In the genomic region with DNA sequence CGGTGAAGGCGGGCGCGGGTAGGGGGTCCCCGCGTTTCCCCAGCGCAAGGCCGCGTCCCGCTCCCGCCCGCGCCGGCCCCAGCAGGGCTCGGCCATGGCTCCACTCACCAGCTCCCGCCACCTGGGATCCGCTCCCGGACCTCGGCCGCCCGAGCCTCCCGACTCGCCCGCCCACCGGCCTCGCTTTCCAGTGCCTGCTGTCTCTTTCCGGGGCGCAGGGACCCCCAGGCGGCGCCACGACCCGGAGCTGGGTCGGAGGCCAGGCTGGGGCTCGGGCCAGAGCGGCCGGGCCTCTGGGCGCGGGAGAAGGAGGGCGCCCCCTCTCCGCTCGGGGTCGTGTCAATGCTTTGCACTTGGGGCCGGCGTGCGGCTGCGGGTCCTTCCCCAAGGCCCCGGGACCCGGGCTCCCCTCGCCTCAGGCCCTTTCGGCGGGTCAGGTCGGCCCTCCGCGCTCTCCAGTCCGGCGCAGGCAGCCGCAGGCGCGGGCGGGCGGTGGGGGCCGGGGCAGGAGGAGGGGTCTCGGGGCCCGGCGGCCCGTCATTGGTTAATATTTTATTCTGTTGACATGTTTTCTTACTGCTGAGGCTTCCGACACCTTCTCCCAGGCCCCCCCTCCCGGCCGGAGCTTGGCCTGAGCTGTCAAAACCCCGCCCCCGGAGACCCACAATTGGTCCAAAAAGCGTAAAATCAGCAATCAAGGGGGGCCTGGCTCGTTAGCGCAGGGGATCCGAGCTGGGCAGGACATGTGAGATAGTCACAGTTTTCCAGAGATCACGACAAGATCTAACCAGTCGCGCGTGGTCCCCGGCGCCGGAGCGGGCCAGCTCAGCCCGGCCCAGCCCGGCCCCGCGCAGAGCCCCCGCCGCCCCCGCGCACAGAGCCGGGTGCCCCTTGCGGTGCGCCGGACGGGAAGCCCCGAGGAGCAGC, we compare ENCODE assay signal across 9 cellular contexts. TPM values are rescaled to one million over a fixed set of nuclear protein-coding genes. Genes with fewer than 3 reads are reported as not detected.
DNase-seq lines count a peak whose midpoint lies in the region; ATAC-seq and TF ChIP-seq lines count a peak whose summit lies in the region.
"Had no signal": no experiment of that assay in that cellular context is flagged by ENCODE, and none has a peak within 500 bp of the region (broad histone marks: within the 10 kb centered on the region; RNA-seq: fewer than 3 reads in every experiment).

A gene (plus strand): TSS at position 713 of the 927 bp plus-strand sequence. CDS start 334 bp downstream, outside the sequence.

- no peak for TF ChIP-seq EP300 in suprapubic skin (IDR thresholded peaks at IDR 0.05)

- ATAC-seq in right lobe of liver (peak; percentile 58 to 70 (median 63)), HG03139 (IDR thresholded peaks at IDR 0.05; ENCODE audit: unreplicated experiment) (no peak)

- no peak for TF ChIP-seq CTCF in choroid plexus epithelial cell (conservative IDR thresholded peaks at IDR 0.05; ENCODE audit: low read depth, low read length)
- TF ChIP-seq CTCF in right lobe of liver (IDR thresholded peaks at IDR 0.05): no peak
- TF ChIP-seq CTCF in suprapubic skin (IDR thresholded peaks at IDR 0.05): no peak

- H3K36me3 ChIP-seq in right lobe of liver (no peaks in the 10 kb centered on the region), suprapubic skin (no peaks in the 10 kb centered on the region)

- peaks cover 0 to 29% (median 2%) of the 10 kb centered on the region in 4 donors for H3K4me1 ChIP-seq in right lobe of liver
- H3K4me1 ChIP-seq in suprapubic skin: peaks cover 65% of the 10 kb centered on the region

- TF ChIP-seq POLR2A in right lobe of liver (IDR thresholded peaks at IDR 0.05) (peak; percentile 48), suprapubic skin (IDR thresholded peaks at IDR 0.05) (no peak)

- H3K27ac ChIP-seq in right lobe of liver (peak within 1 kb of the TSS; percentile 56 to 86 (median 69)), suprapubic skin (peak within 1 kb of the TSS; percentile 75)
- H3K27ac ChIP-seq: C4-2B had no signal

- intact Hi-C loops in right lobe of liver (cut with DNase I): loop anchor here in 1 of 2 donors (10.0 kb wide), 2 partner anchors 405 to 675 kb away; no protein-coding TSS in a partner anchor

- peak; percentile 30 for DNase-seq in DMS79 treated with DMSO at 0.1 percent for 48 hours (lab: John Stamatoyannopoulos, UW)
- DNase-seq in DMS79 (lab: John Stamatoyannopoulos, UW): no peak
- DNase-seq in OCI-M2 (lab: John Stamatoyannopoulos, UW; ENCODE audit: unreplicated experiment): peak; percentile 44
- DNase-seq in choroid plexus epithelial cell (ENCODE audit: low read depth): peak; percentile 91
- DNase-seq in right lobe of liver: peak; percentile 75 to 78 (median 77)
- no peak for DNase-seq in suprapubic skin (ENCODE audit: low spot score in 2 of 2)
- no peak for DNase-seq in DMS153 (lab: John Stamatoyannopoulos, UW)

- H3K9me3 ChIP-seq in right lobe of liver: no peaks in the 10 kb centered on the region
- H3K9me3 ChIP-seq in suprapubic skin: no peaks in the 10 kb centered on the region

- H3K27me3 ChIP-seq in right lobe of liver (peaks cover 0 to 79% of the 10 kb centered on the region in 2 donors), suprapubic skin (peaks cover 86% of the 10 kb centered on the region)

- H3K4me3 ChIP-seq in choroid plexus epithelial cell (ENCODE audit: low read depth, low read length) (peak within 1 kb of the TSS; percentile 72), right lobe of liver (peak within 1 kb of the TSS; percentile 35 to 49 (median 42)), suprapubic skin (peak within 1 kb of the TSS; percentile 64)

- WGBS in right lobe of liver (ENCODE audit: insufficient coverage, low coverage, low lambda C conversion rate, missing lambda C conversion rate): 1% methylated on average over 24 of the region's 97 CpGs
- 0% methylated on average over 21 of the region's 97 CpGs for WGBS in suprapubic skin

RNA-seq across cellular contexts. Expression of the gene that starts here (rescaled TPM):
- total RNA-seq in right lobe of liver (1 to 10 TPM; 1.9 to 4.4 (median 2.7) TPM), suprapubic skin (1 to 10 TPM; 2.2 to 3.1 (median 2.8) TPM)

Comparison
In these comparisons a context has a peak if more than half of its experiments do, and no peak if none do; other contexts are left out.
1. DNase-seq: peak in DMS79 treated with DMSO at 0.1 percent for 48 hours (single experiment), OCI-M2 (single experiment), choroid plexus epithelial cell (single experiment) and right lobe of liver (3 of 3); none in DMS79 (single experiment), suprapubic skin (0 of 2) and DMS153 (single experiment).
2. Peak in every context shown above with its lines, with median percentiles within 50 percentile points of each other: H3K4me3 ChIP-seq.